16 cellular contexts compared by ENCODE assay signal in the genomic region with DNA sequence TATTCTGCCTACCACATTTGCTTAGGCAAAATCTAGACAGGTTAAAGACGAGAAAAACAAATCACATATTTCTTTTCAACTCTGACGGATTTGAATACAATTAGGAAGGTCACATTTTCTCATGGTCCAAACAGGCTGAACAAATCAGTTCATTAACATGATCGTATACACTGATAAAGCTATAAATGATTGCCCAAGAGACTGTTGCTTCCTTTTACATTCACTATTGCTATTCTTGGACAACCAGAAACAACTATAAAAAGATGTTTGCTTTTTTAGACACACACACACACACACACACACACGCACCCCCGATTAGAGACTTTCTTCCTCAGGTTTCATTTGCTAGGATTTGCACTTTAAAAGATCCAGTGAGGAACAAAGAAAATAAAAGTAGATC.
"Had no signal": no experiment of that assay in that cellular context is flagged by ENCODE, and none has a peak within 500 bp of the region (broad histone marks: within the 10 kb centered on the region; RNA-seq: fewer than 3 reads in every experiment).

No MANE protein-coding gene starts in this region.

- DNase-seq: activated CD4-positive, alpha-beta T cell treated with anti-CD3 and anti-CD28 coated beads for 48 hours; activated naive CD4-positive, alpha-beta T cell treated with anti-CD3 and anti-CD28 coated beads, Interleukin-2, amount 50 U/mL, for 16 hours; amniotic stem cell; brain microvascular endothelial cell; erythroblast; mammary epithelial cell; naive thymus-derived CD8-positive, alpha-beta T cell; nucleus accumbens; sigmoid colon; stimulated activated CD4-positive, alpha-beta T cell treated with anti-CD3 and anti-CD28 coated beads, Interleukin-12 subunit alpha, Interleukin-12 subunit beta, amount 100 ng/mL, for 4 hours; stimulated activated CD4-positive, alpha-beta T cell treated with anti-CD3 and anti-CD28 coated beads, Interleukin-4, amount 100 ng/mL, for 1 hour; stimulated activated CD8-positive, alpha-beta memory T cell treated with anti-CD3 and anti-CD28 coated beads, Interleukin-4, amount 100 ng/mL, for 48 hours; T-helper 1 cell; upper lobe of left lung had no signal

- H3K27me3 ChIP-seq: brain microvascular endothelial cell, sigmoid colon, upper lobe of left lung had no signal

- H3K27me3 Mint-ChIP-seq: dendritic cell treated with granulocyte-macrophage colony-stimulating factor and Interleukin-4, amounts not matched to agents 40 ng/mL and 50 ng/mL, for 4 days; naive thymus-derived CD8-positive, alpha-beta T cell; stimulated activated naive CD8-positive, alpha-beta T cell treated with anti-CD3 and anti-CD28 coated beads, Interleukin-15, Interleukin-2, amounts not matched to agents 100 ng/mL and 50 ng/mL, for 24 hours had no signal

- H3K4me3 Mint-ChIP-seq: dendritic cell treated with granulocyte-macrophage colony-stimulating factor and Interleukin-4, amounts not matched to agents 40 ng/mL and 50 ng/mL, for 4 days; naive thymus-derived CD8-positive, alpha-beta T cell; stimulated activated naive CD8-positive, alpha-beta T cell treated with anti-CD3 and anti-CD28 coated beads, Interleukin-15, Interleukin-2, amounts not matched to agents 100 ng/mL and 50 ng/mL, for 24 hours had no signal

- H3K36me3 ChIP-seq: brain microvascular endothelial cell, sigmoid colon, upper lobe of left lung had no signal

- H3K27ac ChIP-seq: brain microvascular endothelial cell, sigmoid colon, upper lobe of left lung had no signal

- ATAC-seq: naive thymus-derived CD8-positive, alpha-beta T cell had no signal

- H3K4me3 ChIP-seq: sigmoid colon, upper lobe of left lung had no signal

- H3K27ac Mint-ChIP-seq: dendritic cell treated with granulocyte-macrophage colony-stimulating factor and Interleukin-4, amounts not matched to agents 40 ng/mL and 50 ng/mL, for 4 days; naive thymus-derived CD8-positive, alpha-beta T cell had no signal
